In genomic region chr2:28300489-28300888, GRCh38 we compare ENCODE assay signal across 17 cellular contexts.
DNase-seq lines count a peak whose midpoint lies in the region; ATAC-seq and TF ChIP-seq lines count a peak whose summit lies in the region.
"Had no signal": no experiment of that assay in that cellular context is flagged by ENCODE, and none has a peak within 500 bp of the region (broad histone marks: within the 10 kb centered on the region; RNA-seq: fewer than 3 reads in every experiment).

No MANE protein-coding gene starts in this region.

- H3K9me3 Mint-ChIP-seq in osteocyte (ENCODE audit: unreplicated experiment): peaks cover 7% of the 10 kb centered on the region
- H3K9me3 Mint-ChIP-seq in activated CD8-positive, alpha-beta T cell treated with anti-CD3 and anti-CD28 coated beads, Interleukin-2, amount 10 ng/mL, durations not matched to agents 7 days and 5 days (ENCODE audit: insufficient read depth): peaks cover 3% of the 10 kb centered on the region

- H3K4me3 ChIP-seq in SJSA1 (peak overlapping the region; percentile 17), fibroblast of lung (replicated peaks in 1 of 4; ENCODE audit: control extremely low read depth in 1 of 4, insufficient read depth in 1 of 4, low read depth in 3 of 4, low read length in 4 of 4) (peak overlapping the region; percentile 23 to 37 (median 30))
- H3K4me3 ChIP-seq: A549 had no signal

- H3K4me2 ChIP-seq in fibroblast of lung (ENCODE audit: extremely low read depth, insufficient read depth, low read length): peak overlapping the region; percentile 96
- H3K4me2 ChIP-seq: A549 had no signal

- DNase-seq in AG09319 (ENCODE audit: extremely low read depth, low read depth) (peak; percentile 54), SJSA1 (ENCODE audit: low read depth in 1 of 2, low spot score in 2 of 2) (peak in 1 of 2 experiments; percentile 34), fibroblast of lung (ENCODE audit: low read depth in 2 of 2) (peak; percentile 60 to 95), osteocyte (ENCODE audit: extremely low spot score, unreplicated experiment) (no peak), NOMO-1 treated with DMSO at 0.1 percent for 48 hours (lab: John Stamatoyannopoulos, UW; ENCODE audit: unreplicated experiment) (no peak)
- no peak for DNase-seq in activated CD8-positive, alpha-beta T cell treated with anti-CD3 and anti-CD28 coated beads, Interleukin-2, amount 10 ng/mL, durations not matched to agents 7 days and 5 days
- DNase-seq: activated CD4-positive, alpha-beta memory T cell treated with anti-CD3 and anti-CD28 coated beads, Interleukin-2, amount 10 ng/mL, durations not matched to agents 7 days and 5 days; CD8-positive, alpha-beta memory T cell; mammary epithelial cell; NCI-H1930; NCI-H524 treated with DMSO at 0.1 percent for 48 hours; nucleus accumbens; stimulated activated naive CD8-positive, alpha-beta T cell treated with anti-CD3 and anti-CD28 coated beads, Interleukin-15, Interleukin-2, amounts not matched to agents 100 U/mL and 50 U/mL, for 24 hours had no signal

- TF ChIP-seq CTCF in AG09319 (IDR thresholded peaks at IDR 0.05; ENCODE audit: low read depth, low read length) (no peak), fibroblast of lung (conservative IDR thresholded peaks at IDR 0.05 in 1 of 2, IDR thresholded peaks at IDR 0.05 in 1 of 2; ENCODE audit: low read depth in 1 of 2, low read length in 2 of 2) (no peak), osteocyte (IDR thresholded peaks at IDR 0.05) (no peak)

- H3K27me3 ChIP-seq in SJSA1 (replicated peaks) (no peaks in the 10 kb centered on the region), fibroblast of lung (ENCODE audit: control insufficient read depth, insufficient read depth, low read length) (no peaks in the 10 kb centered on the region)

- no peaks in the 10 kb centered on the region for H3K9me3 ChIP-seq in SJSA1 (replicated peaks)
- H3K9me3 ChIP-seq in fibroblast of lung (ENCODE audit: control insufficient read depth, insufficient read depth, low read depth, low read length): no peaks in the 10 kb centered on the region

- H3K4me3 Mint-ChIP-seq in osteocyte (ENCODE audit: unreplicated experiment): peak overlapping the region; percentile 59
- no peak overlapping the region for H3K4me3 Mint-ChIP-seq in activated CD8-positive, alpha-beta T cell treated with anti-CD3 and anti-CD28 coated beads, Interleukin-2, amount 10 ng/mL, durations not matched to agents 7 days and 5 days
- H3K4me3 Mint-ChIP-seq: activated CD4-positive, alpha-beta memory T cell treated with anti-CD3 and anti-CD28 coated beads, Interleukin-2, amount 10 ng/mL, durations not matched to agents 7 days and 5 days; activated T-helper 17 cell treated with anti-CD3 and anti-CD28 coated beads, Interleukin-2, amount 50 U/mL, for 72 hours; CD8-positive, alpha-beta memory T cell had no signal

- H3K27me3 Mint-ChIP-seq in osteocyte (ENCODE audit: unreplicated experiment): no peaks in the 10 kb centered on the region
- H3K27me3 Mint-ChIP-seq in activated CD8-positive, alpha-beta T cell treated with anti-CD3 and anti-CD28 coated beads, Interleukin-2, amount 10 ng/mL, durations not matched to agents 7 days and 5 days (ENCODE audit: low read depth): no peaks in the 10 kb centered on the region
- H3K27me3 Mint-ChIP-seq: activated CD4-positive, alpha-beta memory T cell treated with anti-CD3 and anti-CD28 coated beads, Interleukin-2, amount 10 ng/mL, durations not matched to agents 7 days and 5 days; activated T-helper 17 cell treated with anti-CD3 and anti-CD28 coated beads, Interleukin-2, amount 50 U/mL, for 72 hours; CD8-positive, alpha-beta memory T cell had no signal

- peak overlapping the region; percentile 36 for H3K9ac ChIP-seq in fibroblast of lung (ENCODE audit: insufficient read depth, low read length)

- H4K20me1 ChIP-seq in fibroblast of lung (ENCODE audit: control insufficient read depth, extremely low read depth, insufficient read depth, low read length): no peaks in the 10 kb centered on the region

- H3K27ac Mint-ChIP-seq in osteocyte (ENCODE audit: unreplicated experiment): peak overlapping the region; percentile 94
- H3K27ac Mint-ChIP-seq in activated CD8-positive, alpha-beta T cell treated with anti-CD3 and anti-CD28 coated beads, Interleukin-2, amount 10 ng/mL, durations not matched to agents 7 days and 5 days: no peak overlapping the region
- H3K27ac Mint-ChIP-seq: activated CD4-positive, alpha-beta memory T cell treated with anti-CD3 and anti-CD28 coated beads, Interleukin-2, amount 10 ng/mL, durations not matched to agents 7 days and 5 days had no signal

- POLR2A ChIA-PET in activated CD8-positive, alpha-beta T cell treated with anti-CD3 and anti-CD28 coated beads, Interleukin-2, amount 10 ng/mL, durations not matched to agents 7 days and 5 days (lab: Charles Lee): no interaction called here

- peaks cover 29% of the 10 kb centered on the region for H3K4me1 Mint-ChIP-seq in osteocyte (ENCODE audit: unreplicated experiment)
- peaks cover 3% of the 10 kb centered on the region for H3K4me1 Mint-ChIP-seq in activated CD8-positive, alpha-beta T cell treated with anti-CD3 and anti-CD28 coated beads, Interleukin-2, amount 10 ng/mL, durations not matched to agents 7 days and 5 days (ENCODE audit: low read depth)
- H3K4me1 Mint-ChIP-seq: activated CD4-positive, alpha-beta memory T cell treated with anti-CD3 and anti-CD28 coated beads, Interleukin-2, amount 10 ng/mL, durations not matched to agents 7 days and 5 days; CD8-positive, alpha-beta memory T cell had no signal

- peak overlapping the region; percentile 91 for H3K27ac ChIP-seq in SJSA1
- H3K27ac ChIP-seq in fibroblast of lung (ENCODE audit: insufficient read depth, low read length): peak overlapping the region; percentile 91
- H3K27ac ChIP-seq: A549 had no signal

- ATAC-seq in activated CD8-positive, alpha-beta T cell treated with anti-CD3 and anti-CD28 coated beads, Interleukin-2, amount 10 ng/mL, durations not matched to agents 7 days and 5 days: no peak
- ATAC-seq in GM21825 (IDR thresholded peaks at IDR 0.05; ENCODE audit: unreplicated experiment) (no peak), HG02884 (IDR thresholded peaks at IDR 0.05; ENCODE audit: unreplicated experiment) (no peak)
- ATAC-seq: activated T-helper 17 cell treated with anti-CD3 and anti-CD28 coated beads, Interleukin-2, amount 50 U/mL, for 72 hours; stimulated activated naive CD8-positive, alpha-beta T cell treated with anti-CD3 and anti-CD28 coated beads, Interleukin-15, Interleukin-2, amounts not matched to agents 100 U/mL and 50 U/mL, for 24 hours had no signal

- H3K36me3 Mint-ChIP-seq in osteocyte (ENCODE audit: unreplicated experiment): peaks cover 17% of the 10 kb centered on the region
- peaks cover 24% of the 10 kb centered on the region for H3K36me3 Mint-ChIP-seq in activated CD8-positive, alpha-beta T cell treated with anti-CD3 and anti-CD28 coated beads, Interleukin-2, amount 10 ng/mL, durations not matched to agents 7 days and 5 days (ENCODE audit: low read depth)

- CTCF ChIA-PET in activated CD8-positive, alpha-beta T cell treated with anti-CD3 and anti-CD28 coated beads, Interleukin-2, amount 10 ng/mL, durations not matched to agents 7 days and 5 days (lab: Charles Lee): interaction anchor here (1.3 kb wide), 1 partner anchor 19 kb away, joined by 3 read pairs; no protein-coding TSS in a partner anchor

- no peaks in the 10 kb centered on the region for H3K79me2 ChIP-seq in fibroblast of lung (ENCODE audit: control insufficient read depth, insufficient read depth, low read length)

- no peaks in the 10 kb centered on the region for H3K36me3 ChIP-seq in SJSA1
- H3K36me3 ChIP-seq in fibroblast of lung (ENCODE audit: control insufficient read depth, insufficient read depth, low read length): no peaks in the 10 kb centered on the region

- H3K4me1 ChIP-seq in SJSA1 (replicated peaks) (peaks cover 33% of the 10 kb centered on the region), fibroblast of lung (ENCODE audit: control insufficient read depth, extremely low read depth, insufficient read depth, low read length) (peaks cover 13% of the 10 kb centered on the region)

- peak overlapping the region; percentile 76 for H2AFZ ChIP-seq in fibroblast of lung (ENCODE audit: low read length)

Comparison
In these comparisons a context has a peak if more than half of its experiments do, and no peak if none do; other contexts are left out.
1. DNase-seq: peak in AG09319 (single experiment) and fibroblast of lung (2 of 2); none in osteocyte (single experiment), activated CD8-positive, alpha-beta T cell treated with anti-CD3 and anti-CD28 coated beads, Interleukin-2, amount 10 ng/mL, durations not matched to agents 7 days and 5 days (single experiment) and NOMO-1 treated with DMSO at 0.1 percent for 48 hours (single experiment).